ENCODE assay signal across 8 cellular contexts in the genomic region with DNA sequence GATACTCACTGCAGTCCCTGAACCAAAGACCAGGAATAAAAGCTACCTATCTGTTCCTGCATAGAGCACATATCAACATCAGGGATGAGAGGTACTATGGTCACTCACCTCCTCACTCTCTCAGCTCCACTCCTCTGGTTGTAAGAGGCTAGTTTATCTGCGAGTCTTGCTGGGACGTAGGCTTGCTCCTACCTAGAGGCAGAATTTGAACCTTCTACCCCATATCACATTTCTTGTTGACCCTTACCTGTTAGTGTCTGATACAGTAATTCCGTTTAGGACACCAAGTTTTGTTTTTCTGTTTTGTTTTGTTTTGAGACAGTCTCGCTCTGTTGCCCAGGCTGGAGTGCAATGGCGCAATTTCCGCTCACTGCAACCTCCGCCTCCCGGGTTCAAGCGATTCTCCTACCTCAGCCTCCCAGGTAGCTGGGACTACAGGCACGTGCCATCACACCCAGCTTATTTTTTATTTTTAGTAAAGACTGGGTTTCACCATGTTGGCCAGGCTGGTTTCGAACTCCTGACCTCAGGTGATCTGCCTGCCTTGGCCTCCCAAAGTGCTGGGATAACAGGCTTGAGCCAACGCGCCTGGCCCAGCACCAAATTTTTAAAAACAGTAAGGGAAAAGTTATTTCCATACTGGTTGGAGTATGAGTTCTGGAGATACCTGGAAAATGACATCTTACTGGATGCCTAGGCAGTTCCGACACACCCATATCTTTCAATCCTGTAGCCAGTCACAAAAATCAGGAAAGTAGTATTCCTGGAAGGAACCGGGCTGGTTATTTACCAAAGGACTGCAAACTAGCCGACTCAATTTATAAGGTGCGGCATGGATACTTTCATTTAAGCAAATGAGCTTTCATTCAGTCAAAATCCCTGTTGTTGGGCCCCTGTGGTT. TPM values are rescaled to one million over a fixed set of nuclear protein-coding genes. Genes with fewer than 3 reads are reported as not detected.
A peak's percentile ranks its signal among the peaks of the same experiment; 100 is the strongest.
DNase-seq lines count a peak whose midpoint lies in the region; TF ChIP-seq lines count a peak whose summit lies in the region.

No MANE protein-coding gene starts in this region.

- H3K9me3 Mint-ChIP-seq in Calu3 (ENCODE audit: low read depth, unreplicated experiment) (no peaks in the 10 kb centered on the region), osteocyte (ENCODE audit: unreplicated experiment) (no peaks in the 10 kb centered on the region)

- no peaks in the 10 kb centered on the region for H3K9me2 ChIP-seq in OCI-LY7 (ENCODE audit: insufficient read depth, low read length)

- H3K36me3 ChIP-seq in OCI-LY7 (ENCODE audit: insufficient read depth, low read length) = no peaks in the 10 kb centered on the region

- no peak overlapping the region for H3K27ac ChIP-seq in OCI-LY7 (ENCODE audit: low read depth, low read length, poor library complexity, severe bottlenecking)

- DNase-seq in Calu3 (no peak), OCI-LY7 (ENCODE audit: low spot score) (no peak), epithelial cell of proximal tubule (ENCODE audit: low read depth) (no peak), osteocyte (ENCODE audit: extremely low spot score, unreplicated experiment) (no peak), COLO829 (ENCODE audit: low spot score) (no peak), Kasumi-1 (lab: John Stamatoyannopoulos, UW) (no peak), HCEC 1CT (no peak)
- DNase-seq in activated effector memory CD4-positive, alpha-beta T cell treated with Interleukin-2 at 50 U/mL for 16 hours = no peak

- peak overlapping the region; percentile 63 for H3K4me3 ChIP-seq in OCI-LY7 (ENCODE audit: low read depth, low read length, poor library complexity, severe bottlenecking)
- H3K4me3 ChIP-seq in epithelial cell of proximal tubule (ENCODE audit: low read depth, low read length) = peak overlapping the region; percentile 73

- peak overlapping the region; percentile 56 for H3K27ac Mint-ChIP-seq in Calu3 (ENCODE audit: unreplicated experiment)
- peak overlapping the region; percentile 99 for H3K27ac Mint-ChIP-seq in osteocyte (ENCODE audit: unreplicated experiment)

- POLR2A ChIA-PET in OCI-LY7 (lab: Charles Lee) = interaction anchor here (0.6 kb wide), 1 partner anchor 8 kb away, joined by 3 read pairs; no protein-coding TSS in a partner anchor

- peak overlapping the region; percentile 82 for H3K4me2 ChIP-seq in OCI-LY7 (ENCODE audit: low read length)

- CTCF ChIA-PET in Calu3 (lab: Charles Lee) = no interaction called here
- CTCF ChIA-PET in OCI-LY7 (lab: Charles Lee; ENCODE audit: unreplicated experiment) = no interaction called here

- peaks cover 6% of the 10 kb centered on the region for H3K4me1 Mint-ChIP-seq in Calu3 (ENCODE audit: low read depth, unreplicated experiment)
- H3K4me1 Mint-ChIP-seq in osteocyte (ENCODE audit: unreplicated experiment) = peaks cover 43% of the 10 kb centered on the region

- H2AFZ ChIP-seq in OCI-LY7 (ENCODE audit: low read length) = peak overlapping the region; percentile 90

- BruUV-seq in Calu3 (replicated peaks; lab: Mats Ljungman, UMichigan) = TSS peak; percentile 53
- no TSS peak for BruUV-seq in OCI-LY7 (replicated peaks; lab: Mats Ljungman, UMichigan)

- H3K4me1 ChIP-seq in OCI-LY7 (ENCODE audit: insufficient read depth, low read length, poor library complexity, severe bottlenecking) = peaks cover 15% of the 10 kb centered on the region

- TF ChIP-seq CTCF in Calu3 (IDR thresholded peaks at IDR 0.05; ENCODE audit: unreplicated experiment) (no peak), OCI-LY7 (conservative IDR thresholded peaks at IDR 0.05; ENCODE audit: low read length) (no peak), epithelial cell of proximal tubule (conservative IDR thresholded peaks at IDR 0.05; ENCODE audit: low read depth, low read length) (no peak), osteocyte (IDR thresholded peaks at IDR 0.05) (no peak)

- intact Hi-C loops in Calu3 (cut with micrococcal nuclease; ENCODE audit: unreplicated experiment) (loop anchor here (10.0 kb wide), 1 partner anchor 54 kb away; no protein-coding TSS in a partner anchor), OCI-LY7 (cut with micrococcal nuclease; ENCODE audit: unreplicated experiment) (no loop called here)

- H3K4me3 Mint-ChIP-seq in Calu3 (ENCODE audit: low read depth, unreplicated experiment) (peak overlapping the region; percentile 83), osteocyte (ENCODE audit: unreplicated experiment) (peak overlapping the region; percentile 85)

- H3K9me3 ChIP-seq in OCI-LY7 (ENCODE audit: low read length) = no peaks in the 10 kb centered on the region

- H4K20me1 ChIP-seq in OCI-LY7 (ENCODE audit: insufficient read depth, low read length) = no peaks in the 10 kb centered on the region

- H3K36me3 Mint-ChIP-seq in Calu3 (ENCODE audit: insufficient read depth, unreplicated experiment) (peaks cover 8% of the 10 kb centered on the region), osteocyte (ENCODE audit: unreplicated experiment) (no peaks in the 10 kb centered on the region)

- H3K27me3 Mint-ChIP-seq in Calu3 (ENCODE audit: unreplicated experiment) (no peaks in the 10 kb centered on the region), osteocyte (ENCODE audit: unreplicated experiment) (no peaks in the 10 kb centered on the region)

- H3K79me2 ChIP-seq in OCI-LY7 (ENCODE audit: insufficient read depth, low read depth, low read length) = no peaks in the 10 kb centered on the region

RNA-seq across cellular contexts. Expression of gene EPSTI1, which starts 0.8 kb away (rescaled TPM):
- 11.5 and 31.9 TPM in 2 replicates for total RNA-seq in Calu3 (2022)
- 0.10 and 2.1 TPM in 2 replicates for total RNA-seq in OCI-LY7 (2014; rRNA removed; shearing (Covaris generic))
- 0.49 TPM in 1 of 2 replicates, not detected in the other for total RNA-seq in OCI-LY7 (2022)
- 3.5 and 4.6 TPM in 2 replicates for total RNA-seq in epithelial cell of proximal tubule
- 10.5 and 13.2 TPM in 2 replicates for total RNA-seq in osteocyte

RNA-seq across cellular contexts. Expression of gene DNAJC15, which starts 32.1 kb away (rescaled TPM):
- 13.1 and 16.4 TPM in 2 replicates for total RNA-seq in Calu3 (2022)
- total RNA-seq in OCI-LY7 (2014; rRNA removed; shearing (Covaris generic)) = 0.57 and 2.2 TPM in 2 replicates
- total RNA-seq in OCI-LY7 (2022) = not detected in 2 replicates
- 24.0 and 37.5 TPM in 2 replicates for total RNA-seq in epithelial cell of proximal tubule
- total RNA-seq in osteocyte = 22.5 and 24.5 TPM in 2 replicates
